ENCODE assay signal across 19 cellular contexts in the genomic region with DNA sequence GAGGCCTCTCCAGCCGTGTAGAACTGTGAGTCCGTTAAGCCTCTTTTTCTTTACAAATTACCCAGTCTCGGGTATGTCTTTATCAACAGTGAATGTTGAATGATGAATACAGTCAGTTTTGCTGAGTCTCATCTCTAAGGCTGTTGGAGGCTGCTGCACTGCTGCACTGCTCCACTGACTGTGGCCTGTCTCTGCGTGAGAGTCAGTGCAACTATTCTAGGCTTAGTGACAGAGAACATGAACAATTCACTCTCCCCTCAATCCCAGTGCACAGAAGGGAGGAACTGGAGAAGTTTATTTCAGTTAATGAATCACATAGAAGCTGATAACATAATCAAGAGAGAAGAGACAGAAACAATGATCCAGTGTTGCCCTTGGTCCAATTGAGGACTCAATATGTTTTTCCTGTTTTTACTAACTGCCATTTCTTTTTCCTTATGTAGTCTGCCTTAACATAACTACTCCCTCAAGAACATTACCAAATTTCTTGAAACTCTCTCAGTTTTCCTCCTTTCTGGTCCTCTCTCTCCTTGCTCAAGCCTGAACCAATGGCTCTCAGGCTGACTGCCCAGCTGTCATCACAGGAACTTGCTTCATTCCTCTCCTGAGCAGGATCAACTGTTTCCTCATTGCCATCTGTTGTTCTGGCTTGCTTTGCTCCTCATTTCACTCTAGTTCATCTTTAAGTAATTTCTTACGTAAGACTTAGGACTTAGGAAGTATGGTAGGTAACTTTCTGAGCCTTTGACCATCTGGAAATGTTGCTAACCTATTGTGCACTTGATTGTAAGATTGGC.
DNase-seq lines count a peak whose midpoint lies in the region; ATAC-seq, FAIRE-seq and TF ChIP-seq lines count a peak whose summit lies in the region.
"Had no signal": no experiment of that assay in that cellular context is flagged by ENCODE, and none has a peak within 500 bp of the region (broad histone marks: within the 10 kb centered on the region; RNA-seq: fewer than 3 reads in every experiment).

No MANE protein-coding gene starts in this region.

- ATAC-seq in upper lobe of right lung (peak; percentile 56), left lobe of liver (no peak)
- ATAC-seq: HCT116 had no signal

- H3K27ac Mint-ChIP-seq in chondrocyte (ENCODE audit: unreplicated experiment): no peak overlapping the region
- H3K27ac Mint-ChIP-seq: endodermal cell had no signal

- peaks cover 3% of the 10 kb centered on the region for H3K27me3 Mint-ChIP-seq in chondrocyte (ENCODE audit: low read depth)

- no peak for TF ChIP-seq CTCF in right atrium auricular region (IDR thresholded peaks at IDR 0.05)
- TF ChIP-seq CTCF in upper lobe of right lung (IDR thresholded peaks at IDR 0.05): no peak
- no peak for TF ChIP-seq CTCF in chondrocyte (IDR thresholded peaks at IDR 0.05)

- H3K27me3 ChIP-seq in right atrium auricular region (no peaks in the 10 kb centered on the region), upper lobe of right lung (no peaks in the 10 kb centered on the region)

- no peak overlapping the region for H3K4me3 Mint-ChIP-seq in chondrocyte (ENCODE audit: unreplicated experiment)
- H3K4me3 Mint-ChIP-seq: endodermal cell, neural crest cell had no signal

- H3K4me3 ChIP-seq in right atrium auricular region (no peak overlapping the region), upper lobe of right lung (no peak overlapping the region)

- no peak for FAIRE-seq in RCC 7860 (lab: Jason Lieb, UNC)
- FAIRE-seq: GM18507 had no signal

- H3K36me3 ChIP-seq in right atrium auricular region (no peaks in the 10 kb centered on the region), upper lobe of right lung (no peaks in the 10 kb centered on the region)

- H3K27ac ChIP-seq in right atrium auricular region: peak overlapping the region in 1 of 2 donors; percentile 46
- peak overlapping the region; percentile 34 for H3K27ac ChIP-seq in upper lobe of right lung
- H3K27ac ChIP-seq: 22Rv1 had no signal

- no peaks in the 10 kb centered on the region for H3K4me1 Mint-ChIP-seq in chondrocyte (ENCODE audit: low read depth)

- H3K9me3 Mint-ChIP-seq in chondrocyte (ENCODE audit: low read depth): no peaks in the 10 kb centered on the region
- H3K9me3 Mint-ChIP-seq: endodermal cell, neural crest cell had no signal

- H3K4me1 ChIP-seq in right atrium auricular region: no peaks in the 10 kb centered on the region
- no peaks in the 10 kb centered on the region for H3K4me1 ChIP-seq in upper lobe of right lung

- intact Hi-C loops in upper lobe of right lung (cut with DNase I): no loop called here

- DNase-seq in SIG-M5 treated with dmso at 0.1 percent for 504 hours (lab: John Stamatoyannopoulos, UW; ENCODE audit: unreplicated experiment) (peak; percentile 6), SIG-M5 (lab: John Stamatoyannopoulos, UW) (no peak), amniotic epithelial cell (ENCODE audit: low read depth) (peak; percentile 40), right atrium auricular region (ENCODE audit: low spot score) (peak; percentile 77), upper lobe of right lung (no peak), RCC 7860 (ENCODE audit: low spot score) (no peak), left lobe of liver (ENCODE audit: low spot score) (no peak), chondrocyte (ENCODE audit: low spot score) (no peak)
- DNase-seq: activated CD8-positive, alpha-beta memory T cell treated with anti-CD3 and anti-CD28 coated beads for 24 hours; activated gamma-delta T cell treated with Interleukin-2 at 50 U/mL for 16 hours; endodermal cell; GDM1; head of caudate nucleus; NCI-H1105 treated with DMSO at 0.1 percent for 48 hours; stimulated activated CD4-positive, alpha-beta T cell treated with anti-CD3 and anti-CD28 coated beads, Interleukin-12 subunit alpha, Interleukin-12 subunit beta, amount 100 ng/mL, for 4 hours had no signal

- H3K36me3 Mint-ChIP-seq in chondrocyte (ENCODE audit: low read depth): no peaks in the 10 kb centered on the region

- H3K9me3 ChIP-seq in right atrium auricular region (no peaks in the 10 kb centered on the region), upper lobe of right lung (no peaks in the 10 kb centered on the region)

Comparison
In these comparisons a context has a peak if more than half of its experiments do, and no peak if none do; other contexts are left out.
1. DNase-seq: peak in SIG-M5 treated with dmso at 0.1 percent for 504 hours (single experiment), amniotic epithelial cell (single experiment) and right atrium auricular region (single experiment); none in SIG-M5 (single experiment), upper lobe of right lung (single experiment), RCC 7860 (single experiment), left lobe of liver (single experiment) and chondrocyte (single experiment).